Comparison of ENCODE assay signal across 10 cellular contexts in the genomic region with DNA sequence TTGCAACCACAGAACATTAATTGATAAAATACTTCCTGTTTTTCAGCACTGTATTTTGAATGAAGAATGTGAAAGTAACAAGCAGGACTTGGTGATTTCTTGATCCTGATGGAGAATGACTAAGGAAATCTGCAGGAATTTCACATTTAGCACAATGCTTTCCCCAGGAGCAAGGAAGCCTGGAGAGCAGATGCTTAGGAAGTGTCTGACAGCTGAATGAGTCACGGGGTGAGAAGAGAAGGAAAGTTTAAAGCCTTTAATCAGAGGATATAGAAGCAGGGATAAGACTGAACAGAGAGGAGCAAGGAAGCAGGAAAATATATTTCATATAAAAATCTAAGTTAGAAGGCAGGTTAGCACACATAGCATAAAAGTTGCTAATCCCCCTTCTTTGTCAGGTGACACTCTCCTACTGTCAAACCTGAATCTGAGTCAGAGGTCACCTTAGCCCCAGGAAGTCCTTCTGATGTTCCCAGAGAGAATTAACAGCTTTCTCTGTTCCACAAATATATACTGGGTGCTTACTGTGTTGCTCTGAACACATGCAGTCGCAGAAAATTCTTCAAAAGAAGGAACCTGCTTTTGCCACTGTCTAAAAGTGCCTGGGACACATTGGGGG. TPM values are rescaled to one million over a fixed set of nuclear protein-coding genes. Genes with fewer than 3 reads are reported as not detected.
DNase-seq lines count a peak whose midpoint lies in the region; ATAC-seq and TF ChIP-seq lines count a peak whose summit lies in the region.
"Had no signal": no experiment of that assay in that cellular context is flagged by ENCODE, and none has a peak within 500 bp of the region (broad histone marks: within the 10 kb centered on the region; RNA-seq: fewer than 3 reads in every experiment).

No MANE protein-coding gene starts in this region.

- H3K27me3 ChIP-seq in left ventricle myocardium inferior (ENCODE audit: low read depth): no peaks in the 10 kb centered on the region

- TF ChIP-seq CTCF in left ventricle myocardium inferior (IDR thresholded peaks at IDR 0.05; ENCODE audit: borderline replicate concordance) (no peak), GM10266 (IDR thresholded peaks at IDR 0.05; ENCODE audit: control insufficient read depth, insufficient read depth, low read depth, missing control alignments) (no peak)

- H3K4me3 ChIP-seq in left ventricle myocardium inferior: no peak overlapping the region

- peak; percentile 37 for DNase-seq in NOMO-1 treated with DMSO at 0.1 percent for 48 hours (lab: John Stamatoyannopoulos, UW; ENCODE audit: unreplicated experiment)
- DNase-seq in NOMO-1 treated with dmso at 0.1 percent for 144 hours (lab: John Stamatoyannopoulos, UW; ENCODE audit: unreplicated experiment): no peak
- peak; percentile 9 for DNase-seq in SW480 (ENCODE audit: low spot score)
- DNase-seq in left ventricle myocardium inferior: no peak
- DNase-seq in stromal cell of bone marrow (ENCODE audit: low read depth): peak; percentile 82
- no peak for DNase-seq in GM10266 (ENCODE audit: extremely low spot score)
- DNase-seq in NCI-H2227 treated with DMSO at 0.1 percent for 48 hours (lab: John Stamatoyannopoulos, UW): no peak
- DNase-seq: CD4-positive, CD25-positive, alpha-beta regulatory T cell; SIG-M5 had no signal

- peaks cover 26% of the 10 kb centered on the region for H3K4me1 ChIP-seq in left ventricle myocardium inferior

- no peak for ATAC-seq in HG03095 (IDR thresholded peaks at IDR 0.05; ENCODE audit: unreplicated experiment)

- intact Hi-C loops in left ventricle myocardium inferior (cut with micrococcal nuclease): no loop called here

- no peaks in the 10 kb centered on the region for H3K36me3 ChIP-seq in left ventricle myocardium inferior

- no peaks in the 10 kb centered on the region for H3K9me3 ChIP-seq in left ventricle myocardium inferior (replicated peaks)

- H3K27ac ChIP-seq in left ventricle myocardium inferior (replicated peaks): peak overlapping the region; percentile 33

RNA-seq across cellular contexts. Expression of a gene that starts 59.7 kb away (rescaled TPM):
- 2.2 TPM for total RNA-seq in left ventricle myocardium inferior
- total RNA-seq: CD4-positive, CD25-positive, alpha-beta regulatory T cell had no signal

Comparison
In these comparisons a context has a peak if more than half of its experiments do, and no peak if none do; other contexts are left out.
1. DNase-seq: peak in NOMO-1 treated with DMSO at 0.1 percent for 48 hours (single experiment), SW480 (single experiment) and stromal cell of bone marrow (single experiment); none in NOMO-1 treated with dmso at 0.1 percent for 144 hours (single experiment), left ventricle myocardium inferior (single experiment), GM10266 (single experiment) and NCI-H2227 treated with DMSO at 0.1 percent for 48 hours (single experiment).